21 cellular contexts compared by ENCODE assay signal in genomic region chr2:157428500-157429175, GRCh38. TPM values are rescaled to one million over a fixed set of nuclear protein-coding genes. Genes with fewer than 3 reads are reported as not detected.
DNase-seq lines count a peak whose midpoint lies in the region; ATAC-seq lines count a peak whose summit lies in the region.
"Had no signal": no experiment of that assay in that cellular context is flagged by ENCODE, and none has a peak within 500 bp of the region (broad histone marks: within the 10 kb centered on the region; RNA-seq: fewer than 3 reads in every experiment).

No MANE protein-coding gene starts in this region.

- peaks cover 85% of the 10 kb centered on the region for H3K36me3 Mint-ChIP-seq in activated naive CD4-positive, alpha-beta T cell treated with anti-CD3 and anti-CD28 coated beads, Interleukin-2, amount 50 U/mL, for 24 hours
- peaks cover 92% of the 10 kb centered on the region for H3K36me3 Mint-ChIP-seq in activated CD4-positive, alpha-beta memory T cell treated with anti-CD3 and anti-CD28 coated beads for 36 hours
- H3K36me3 Mint-ChIP-seq in dendritic cell treated with granulocyte-macrophage colony-stimulating factor and Interleukin-4, amounts not matched to agents 40 ng/mL and 50 ng/mL, for 4 days (ENCODE audit: low read depth), result peaks cover 98% of the 10 kb centered on the region
- H3K36me3 Mint-ChIP-seq: type B pancreatic cell had no signal

- H3K27me3 Mint-ChIP-seq in activated naive CD4-positive, alpha-beta T cell treated with anti-CD3 and anti-CD28 coated beads, Interleukin-2, amount 50 U/mL, for 24 hours, result no peaks in the 10 kb centered on the region
- no peaks in the 10 kb centered on the region for H3K27me3 Mint-ChIP-seq in activated CD4-positive, alpha-beta memory T cell treated with anti-CD3 and anti-CD28 coated beads for 36 hours
- no peaks in the 10 kb centered on the region for H3K27me3 Mint-ChIP-seq in dendritic cell treated with granulocyte-macrophage colony-stimulating factor and Interleukin-4, amounts not matched to agents 40 ng/mL and 50 ng/mL, for 4 days
- H3K27me3 Mint-ChIP-seq in stimulated activated naive CD8-positive, alpha-beta T cell treated with anti-CD3 and anti-CD28 coated beads, Interleukin-15, amount 100 ng/mL, for 72 hours, result no peaks in the 10 kb centered on the region
- H3K27me3 Mint-ChIP-seq: type B pancreatic cell had no signal

- H3K4me3 Mint-ChIP-seq in activated naive CD4-positive, alpha-beta T cell treated with anti-CD3 and anti-CD28 coated beads, Interleukin-2, amount 50 U/mL, for 24 hours, result peak overlapping the region; percentile 94
- H3K4me3 Mint-ChIP-seq in activated CD4-positive, alpha-beta memory T cell treated with anti-CD3 and anti-CD28 coated beads for 36 hours, result peak overlapping the region; percentile 25
- H3K4me3 Mint-ChIP-seq in dendritic cell treated with granulocyte-macrophage colony-stimulating factor and Interleukin-4, amounts not matched to agents 40 ng/mL and 50 ng/mL, for 4 days, result no peak overlapping the region
- peak overlapping the region; percentile 84 to 92 for H3K4me3 Mint-ChIP-seq in stimulated activated naive CD8-positive, alpha-beta T cell treated with anti-CD3 and anti-CD28 coated beads, Interleukin-15, amount 100 ng/mL, for 72 hours
- H3K4me3 Mint-ChIP-seq: type B pancreatic cell had no signal

- intact Hi-C loops in activated CD4-positive, alpha-beta memory T cell treated with anti-CD3 and anti-CD28 coated beads for 36 hours (cut with micrococcal nuclease), result no loop called here
- intact Hi-C loops in dendritic cell treated with granulocyte-macrophage colony-stimulating factor and Interleukin-4, amounts not matched to agents 40 ng/mL and 50 ng/mL, for 4 days (cut with micrococcal nuclease), result loop anchor here (5.0 kb wide), 1 partner anchor 101 kb away; the partner anchor contains the start of gene ERMN

- peak overlapping the region; percentile 99 for H3K27ac Mint-ChIP-seq in activated naive CD4-positive, alpha-beta T cell treated with anti-CD3 and anti-CD28 coated beads, Interleukin-2, amount 50 U/mL, for 24 hours
- peak overlapping the region; percentile 99 for H3K27ac Mint-ChIP-seq in activated CD4-positive, alpha-beta memory T cell treated with anti-CD3 and anti-CD28 coated beads for 36 hours
- peak overlapping the region; percentile 42 for H3K27ac Mint-ChIP-seq in dendritic cell treated with granulocyte-macrophage colony-stimulating factor and Interleukin-4, amounts not matched to agents 40 ng/mL and 50 ng/mL, for 4 days
- H3K27ac Mint-ChIP-seq in stimulated activated naive CD8-positive, alpha-beta T cell treated with anti-CD3 and anti-CD28 coated beads, Interleukin-15, amount 100 ng/mL, for 72 hours, result peak overlapping the region; percentile 97 to 99
- H3K27ac Mint-ChIP-seq: type B pancreatic cell had no signal

- H3K4me1 Mint-ChIP-seq in activated naive CD4-positive, alpha-beta T cell treated with anti-CD3 and anti-CD28 coated beads, Interleukin-2, amount 50 U/mL, for 24 hours, result peaks cover 93% of the 10 kb centered on the region
- peaks cover 83% of the 10 kb centered on the region for H3K4me1 Mint-ChIP-seq in activated CD4-positive, alpha-beta memory T cell treated with anti-CD3 and anti-CD28 coated beads for 36 hours (ENCODE audit: low read depth)
- peaks cover 39% of the 10 kb centered on the region for H3K4me1 Mint-ChIP-seq in dendritic cell treated with granulocyte-macrophage colony-stimulating factor and Interleukin-4, amounts not matched to agents 40 ng/mL and 50 ng/mL, for 4 days (ENCODE audit: low read depth)
- peaks cover 88% of the 10 kb centered on the region for H3K4me1 Mint-ChIP-seq in stimulated activated naive CD8-positive, alpha-beta T cell treated with anti-CD3 and anti-CD28 coated beads, Interleukin-15, amount 100 ng/mL, for 72 hours

- CTCF ChIA-PET in activated CD4-positive, alpha-beta memory T cell treated with anti-CD3 and anti-CD28 coated beads for 36 hours (lab: Charles Lee), result no interaction called here

- H3K9me3 Mint-ChIP-seq in activated naive CD4-positive, alpha-beta T cell treated with anti-CD3 and anti-CD28 coated beads, Interleukin-2, amount 50 U/mL, for 24 hours, result peaks cover 5% of the 10 kb centered on the region
- peaks cover 11% of the 10 kb centered on the region for H3K9me3 Mint-ChIP-seq in activated CD4-positive, alpha-beta memory T cell treated with anti-CD3 and anti-CD28 coated beads for 36 hours
- H3K9me3 Mint-ChIP-seq in dendritic cell treated with granulocyte-macrophage colony-stimulating factor and Interleukin-4, amounts not matched to agents 40 ng/mL and 50 ng/mL, for 4 days, result no peaks in the 10 kb centered on the region
- no peaks in the 10 kb centered on the region for H3K9me3 Mint-ChIP-seq in stimulated activated naive CD8-positive, alpha-beta T cell treated with anti-CD3 and anti-CD28 coated beads, Interleukin-15, amount 100 ng/mL, for 72 hours
- H3K9me3 Mint-ChIP-seq: type B pancreatic cell had no signal

- POLR2A ChIA-PET in activated CD4-positive, alpha-beta memory T cell treated with anti-CD3 and anti-CD28 coated beads for 36 hours (lab: Charles Lee), result interaction anchor here (1.9 to 17.5 kb wide), 4 partner anchors 7 to 18 kb away, joined by 4 to 319 read pairs (median 116); partner anchors contain the start of gene CYTIP

- peak; percentile 28 for ATAC-seq in stimulated activated naive CD8-positive, alpha-beta T cell treated with anti-CD3 and anti-CD28 coated beads, Interleukin-15, amount 100 ng/mL, for 72 hours
- ATAC-seq in GM19467 (IDR thresholded peaks at IDR 0.05; ENCODE audit: unreplicated experiment), result no peak
- ATAC-seq: HCT116 had no signal

- no peak for DNase-seq in activated naive CD4-positive, alpha-beta T cell treated with Interleukin-2 at 50 U/mL for 16 hours
- no peak for DNase-seq in activated CD4-positive, alpha-beta memory T cell treated with anti-CD3 and anti-CD28 coated beads for 36 hours
- no peak for DNase-seq in stimulated activated naive CD8-positive, alpha-beta T cell treated with anti-CD3 and anti-CD28 coated beads, Interleukin-15, amount 100 ng/mL, for 72 hours
- DNase-seq in cortex of kidney (lab: John Stamatoyannopoulos, UW) (no peak), HCEC 1CT (no peak)
- DNase-seq: brain microvascular endothelial cell, colonic mucosa, COR-L47, KG1, mesenchymal stem cell, NCI-H1694, posterior cingulate gyrus, Right ventricle myocardium superior, sigmoid colon, stomach had no signal

RNA-seq across cellular contexts. Expression of gene CYTIP, which starts 15.3 kb away (rescaled TPM):
- 100 to 1,000 TPM; 369 to 388 TPM for total RNA-seq in activated CD4-positive, alpha-beta memory T cell treated with anti-CD3 and anti-CD28 coated beads for 36 hours
- total RNA-seq: HT-29 had no signal

Comparison
In these comparisons a context has a peak if more than half of its experiments do, and no peak if none do; other contexts are left out.
1. H3K27ac Mint-ChIP-seq: peak in every context shown above with its lines; median percentile 99 in activated naive CD4-positive, alpha-beta T cell treated with anti-CD3 and anti-CD28 coated beads, Interleukin-2, amount 50 U/mL, for 24 hours; 99 in activated CD4-positive, alpha-beta memory T cell treated with anti-CD3 and anti-CD28 coated beads for 36 hours; 98 in stimulated activated naive CD8-positive, alpha-beta T cell treated with anti-CD3 and anti-CD28 coated beads, Interleukin-15, amount 100 ng/mL, for 72 hours; 42 in dendritic cell treated with granulocyte-macrophage colony-stimulating factor and Interleukin-4, amounts not matched to agents 40 ng/mL and 50 ng/mL, for 4 days.